Comparison of ENCODE assay signal across 8 cellular contexts in genomic region chr3:72482589-72483249, GRCh38. TPM values are rescaled to one million over a fixed set of nuclear protein-coding genes. Genes with fewer than 3 reads are reported as not detected.
DNase-seq lines count a peak whose midpoint lies in the region; ATAC-seq and TF ChIP-seq lines count a peak whose summit lies in the region.

No MANE protein-coding gene starts in this region.

- peak; percentile 60 for ATAC-seq in GM18498 (IDR thresholded peaks at IDR 0.05; ENCODE audit: unreplicated experiment)
- peak; percentile 86 for ATAC-seq in mucosa of descending colon

- no peak for TF ChIP-seq CTCF in mucosa of descending colon (IDR thresholded peaks at IDR 0.05)

- intact Hi-C loops in mucosa of descending colon (cut with DNase I, micrococcal nuclease), result no loop called here

- peak; percentile 84 for DNase-seq in HT1080 (ENCODE audit: low read depth)
- DNase-seq in activated CD4-positive, alpha-beta T cell treated with anti-CD3 and anti-CD28 coated beads for 4 hours, result peak; percentile 76 to 81
- peak; percentile 92 for DNase-seq in dermis blood vessel endothelial cell
- peak; percentile 71 to 73 (median 72) for DNase-seq in mucosa of descending colon
- peak; percentile 22 to 41 for DNase-seq in stimulated activated CD8-positive, alpha-beta memory T cell treated with anti-CD3 and anti-CD28 coated beads, Interleukin-7, amount 100 ng/mL, for 1 hour (ENCODE audit: low read depth in 2 of 2)
- no peak for DNase-seq in NCI-H345 (lab: John Stamatoyannopoulos, UW)
- no peak for DNase-seq in foreskin melanocyte

- no peaks in the 10 kb centered on the region for H3K36me3 ChIP-seq in mucosa of descending colon (ENCODE audit: low read depth)

- no peaks in the 10 kb centered on the region for H3K4me1 ChIP-seq in mucosa of descending colon (ENCODE audit: low read depth)

- H3K9me3 ChIP-seq in mucosa of descending colon, result no peaks in the 10 kb centered on the region

- no peak overlapping the region for H3K4me3 ChIP-seq in mucosa of descending colon

RNA-seq across cellular contexts. Expression of gene RYBP, which starts 36.3 kb away (rescaled TPM):
- total RNA-seq in HT1080 (2014; rRNA removed; shearing (Covaris generic)), result 3.9 and 4.2 TPM in 2 replicates
- 6.5 and 7.7 TPM in 2 replicates for polyA plus RNA-seq in HT1080 (2015; cell fraction: cytosol; rRNA removed)
- polyA plus RNA-seq in HT1080 (2015; cell fraction: nucleus; rRNA removed), result 4.7 and 6.0 TPM in 2 replicates
- total RNA-seq in dermis blood vessel endothelial cell, result 6.6 and 9.4 TPM in 2 replicates
- 10 to 100 TPM; 16.4 to 22.9 (median 17.1) TPM for total RNA-seq in mucosa of descending colon

Comparison
In these comparisons a context has a peak if more than half of its experiments do, and no peak if none do; other contexts are left out.
1. DNase-seq: peak in HT1080 (single experiment), activated CD4-positive, alpha-beta T cell treated with anti-CD3 and anti-CD28 coated beads for 4 hours (2 of 2), dermis blood vessel endothelial cell (single experiment), mucosa of descending colon (3 of 3) and stimulated activated CD8-positive, alpha-beta memory T cell treated with anti-CD3 and anti-CD28 coated beads, Interleukin-7, amount 100 ng/mL, for 1 hour (2 of 2); none in NCI-H345 (single experiment) and foreskin melanocyte (single experiment).